11 cellular contexts compared by ENCODE assay signal in the genomic region with DNA sequence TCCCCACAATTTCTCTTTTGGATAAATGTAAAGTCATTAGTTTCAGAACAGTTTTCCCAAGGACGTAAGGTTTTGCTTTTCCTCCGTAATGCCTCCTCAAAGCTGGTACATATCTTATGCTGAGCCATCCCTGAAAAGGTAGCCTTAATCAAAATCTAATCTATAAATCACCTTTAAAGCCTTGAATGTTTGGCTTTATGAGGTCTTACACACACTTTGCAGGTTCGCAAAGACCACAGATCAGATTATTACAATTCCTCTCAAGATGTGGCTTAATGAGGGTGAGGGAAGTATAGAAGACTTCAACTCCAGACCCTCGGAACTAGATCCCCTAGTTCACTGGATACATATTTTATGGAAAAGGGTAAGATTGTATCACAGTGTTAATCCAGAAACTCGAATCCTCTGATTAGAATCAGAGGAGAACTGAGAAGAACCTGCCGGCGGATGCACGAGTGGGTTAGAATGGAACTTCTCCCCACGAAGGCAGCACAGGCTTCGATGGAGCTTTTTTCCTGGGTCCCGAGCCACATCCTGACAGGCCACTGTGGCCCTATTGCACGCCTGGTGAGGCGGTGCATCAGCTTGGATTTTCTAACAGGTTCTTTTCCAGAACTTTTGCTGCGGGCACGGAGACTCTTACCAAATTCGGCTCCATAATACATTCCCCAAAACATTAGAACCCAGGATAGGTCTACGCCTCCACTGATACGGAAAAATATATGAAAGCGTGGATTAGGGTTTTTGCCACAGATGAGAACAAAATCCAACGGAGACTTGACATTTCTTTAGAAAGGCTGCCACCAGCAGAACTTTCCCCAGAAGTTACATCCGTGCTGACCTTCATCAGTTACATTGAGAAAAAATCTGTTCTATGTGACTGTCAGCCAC. TPM values are rescaled to one million over a fixed set of nuclear protein-coding genes. Genes with fewer than 3 reads are reported as not detected.
DNase-seq lines count a peak whose midpoint lies in the region; ATAC-seq and TF ChIP-seq lines count a peak whose summit lies in the region.
"Had no signal": no experiment of that assay in that cellular context is flagged by ENCODE, and none has a peak within 500 bp of the region (broad histone marks: within the 10 kb centered on the region; RNA-seq: fewer than 3 reads in every experiment).

No MANE protein-coding gene starts in this region.

- no peaks in the 10 kb centered on the region for H3K9me3 Mint-ChIP-seq in natural killer cell
- H3K9me3 Mint-ChIP-seq in natural killer cell treated with Interleukin-12 subunit alpha and Interleukin-12 subunit beta and Interleukin-15 and Interleukin-18, amount 100 ng/mL, for 72 hours = no peaks in the 10 kb centered on the region
- peaks cover 0 to 3% (median 0%) of the 10 kb centered on the region in 11 donors for H3K9me3 Mint-ChIP-seq in naive thymus-derived CD4-positive, alpha-beta T cell

- TF ChIP-seq CTCF in natural killer cell (IDR thresholded peaks at IDR 0.05) (no peak), epithelial cell of proximal tubule (conservative IDR thresholded peaks at IDR 0.05; ENCODE audit: low read depth, low read length) (no peak)

- ATAC-seq in natural killer cell = no peak
- no peak for ATAC-seq in natural killer cell treated with Interleukin-12 subunit alpha and Interleukin-12 subunit beta and Interleukin-15 and Interleukin-18, amount 100 ng/mL, for 72 hours
- no peak for ATAC-seq in naive thymus-derived CD4-positive, alpha-beta T cell
- no peak for ATAC-seq in HG02884 (IDR thresholded peaks at IDR 0.05; ENCODE audit: unreplicated experiment)

- H3K4me3 Mint-ChIP-seq in natural killer cell = peak overlapping the region; percentile 9
- H3K4me3 Mint-ChIP-seq in natural killer cell treated with Interleukin-12 subunit alpha and Interleukin-12 subunit beta and Interleukin-15 and Interleukin-18, amount 100 ng/mL, for 72 hours = no peak overlapping the region
- H3K4me3 Mint-ChIP-seq in naive thymus-derived CD4-positive, alpha-beta T cell = peak overlapping the region in 9 of 10 donors; percentile 21 to 70 (median 51)

- no peak overlapping the region for H3K27ac ChIP-seq in naive thymus-derived CD4-positive, alpha-beta T cell (ENCODE audit: low read depth, low read length)
- H3K27ac ChIP-seq: foreskin keratinocyte, SJSA1 had no signal

- intact Hi-C loops in natural killer cell (cut with micrococcal nuclease) = no loop called here
- intact Hi-C loops in naive thymus-derived CD4-positive, alpha-beta T cell (cut with micrococcal nuclease) = no loop called here

- H3K36me3 ChIP-seq in naive thymus-derived CD4-positive, alpha-beta T cell (ENCODE audit: control insufficient read depth in 2 of 3, insufficient read depth in 3 of 3, low read length in 3 of 3) = no peaks in the 10 kb centered on the region
- no peaks in the 10 kb centered on the region for H3K36me3 ChIP-seq in MG63
- H3K36me3 ChIP-seq: SJSA1 had no signal

- DNase-seq in natural killer cell (no peak), epithelial cell of proximal tubule (ENCODE audit: low read depth) (no peak), MG63 (no peak)
- no peak for DNase-seq in natural killer cell treated with Interleukin-12 subunit alpha and Interleukin-12 subunit beta and Interleukin-15 and Interleukin-18, amount 100 ng/mL, for 72 hours (ENCODE audit: low spot score)
- DNase-seq in naive thymus-derived CD4-positive, alpha-beta T cell = no peak
- no peak for DNase-seq in stimulated activated CD4-positive, alpha-beta T cell treated with anti-CD3 and anti-CD28 coated beads, Interleukin-12 subunit alpha, Interleukin-12 subunit beta, amount 100 ng/mL, for 4 hours
- DNase-seq in stimulated activated CD4-positive, alpha-beta T cell treated with anti-CD3 and anti-CD28 coated beads, Interleukin-4, amount 100 ng/mL, for 24 hours = no peak
- DNase-seq: foreskin keratinocyte, NCI-H345 had no signal

- H3K36me3 Mint-ChIP-seq in natural killer cell = no peaks in the 10 kb centered on the region
- no peaks in the 10 kb centered on the region for H3K36me3 Mint-ChIP-seq in natural killer cell treated with Interleukin-12 subunit alpha and Interleukin-12 subunit beta and Interleukin-15 and Interleukin-18, amount 100 ng/mL, for 72 hours
- no peaks in the 10 kb centered on the region for H3K36me3 Mint-ChIP-seq in naive thymus-derived CD4-positive, alpha-beta T cell

- H3K27me3 ChIP-seq in naive thymus-derived CD4-positive, alpha-beta T cell (ENCODE audit: control insufficient read depth in 2 of 2, insufficient read depth in 2 of 2, low read length in 2 of 2) = peaks cover 6% of the 10 kb centered on the region in 2 donors
- peaks cover 58% of the 10 kb centered on the region for H3K27me3 ChIP-seq in MG63

- CTCF ChIA-PET in naive thymus-derived CD4-positive, alpha-beta T cell (lab: Charles Lee) = no interaction called here

- H3K27ac Mint-ChIP-seq in natural killer cell = no peak overlapping the region
- H3K27ac Mint-ChIP-seq in natural killer cell treated with Interleukin-12 subunit alpha and Interleukin-12 subunit beta and Interleukin-15 and Interleukin-18, amount 100 ng/mL, for 72 hours = no peak overlapping the region
- no peak overlapping the region for H3K27ac Mint-ChIP-seq in naive thymus-derived CD4-positive, alpha-beta T cell

- peaks cover 51 to 78% of the 10 kb centered on the region in 2 donors for H3K27me3 Mint-ChIP-seq in natural killer cell (ENCODE audit: low read depth in 2 of 2)
- peaks cover 47 to 60% of the 10 kb centered on the region in 2 donors for H3K27me3 Mint-ChIP-seq in natural killer cell treated with Interleukin-12 subunit alpha and Interleukin-12 subunit beta and Interleukin-15 and Interleukin-18, amount 100 ng/mL, for 72 hours
- H3K27me3 Mint-ChIP-seq in naive thymus-derived CD4-positive, alpha-beta T cell = peaks cover 78 to 88% (median 81%) of the 10 kb centered on the region in 5 donors

- H3K9me3 ChIP-seq in naive thymus-derived CD4-positive, alpha-beta T cell (ENCODE audit: control insufficient read depth in 2 of 3, low read length in 3 of 3) = no peaks in the 10 kb centered on the region
- H3K9me3 ChIP-seq in MG63 = no peaks in the 10 kb centered on the region
- H3K9me3 ChIP-seq: SJSA1 had no signal

- no peaks in the 10 kb centered on the region for H3K4me1 Mint-ChIP-seq in natural killer cell
- peaks cover 0 to 3% of the 10 kb centered on the region in 2 donors for H3K4me1 Mint-ChIP-seq in natural killer cell treated with Interleukin-12 subunit alpha and Interleukin-12 subunit beta and Interleukin-15 and Interleukin-18, amount 100 ng/mL, for 72 hours (ENCODE audit: low read depth in 2 of 2)
- peaks cover 0 to 16% (median 9%) of the 10 kb centered on the region in 7 donors for H3K4me1 Mint-ChIP-seq in naive thymus-derived CD4-positive, alpha-beta T cell

- POLR2A ChIA-PET in naive thymus-derived CD4-positive, alpha-beta T cell (lab: Charles Lee) = no interaction called here

- no peaks in the 10 kb centered on the region for H3K4me1 ChIP-seq in naive thymus-derived CD4-positive, alpha-beta T cell (ENCODE audit: control insufficient read depth in 2 of 2, insufficient read depth in 2 of 2, low read length in 2 of 2)
- H3K4me1 ChIP-seq: foreskin keratinocyte had no signal

- H3K4me3 ChIP-seq in epithelial cell of proximal tubule (ENCODE audit: low read depth, low read length) (peak overlapping the region; percentile 32), MG63 (no peak overlapping the region)
- H3K4me3 ChIP-seq in naive thymus-derived CD4-positive, alpha-beta T cell (ENCODE audit: low read length) = no peak overlapping the region

RNA-seq across cellular contexts. Expression of gene CTXND1, which starts 1.2 kb away (rescaled TPM):
- total RNA-seq in natural killer cell = not detected
- not detected for total RNA-seq in natural killer cell treated with Interleukin-12 subunit alpha and Interleukin-12 subunit beta and Interleukin-15 and Interleukin-18, amount 100 ng/mL, for 72 hours
- not detected in 2 replicates for total RNA-seq in epithelial cell of proximal tubule
- not detected for total RNA-seq in naive thymus-derived CD4-positive, alpha-beta T cell
- not detected for polyA plus RNA-seq in naive thymus-derived CD4-positive, alpha-beta T cell
- not detected in 2 replicates for total RNA-seq in MG63 (2014; rRNA removed; shearing (Covaris generic); ENCODE audit: low replicate concordance)
- total RNA-seq: foreskin keratinocyte, SJSA1 had no signal
- polyA plus RNA-seq: foreskin keratinocyte had no signal
